In the genomic region with DNA sequence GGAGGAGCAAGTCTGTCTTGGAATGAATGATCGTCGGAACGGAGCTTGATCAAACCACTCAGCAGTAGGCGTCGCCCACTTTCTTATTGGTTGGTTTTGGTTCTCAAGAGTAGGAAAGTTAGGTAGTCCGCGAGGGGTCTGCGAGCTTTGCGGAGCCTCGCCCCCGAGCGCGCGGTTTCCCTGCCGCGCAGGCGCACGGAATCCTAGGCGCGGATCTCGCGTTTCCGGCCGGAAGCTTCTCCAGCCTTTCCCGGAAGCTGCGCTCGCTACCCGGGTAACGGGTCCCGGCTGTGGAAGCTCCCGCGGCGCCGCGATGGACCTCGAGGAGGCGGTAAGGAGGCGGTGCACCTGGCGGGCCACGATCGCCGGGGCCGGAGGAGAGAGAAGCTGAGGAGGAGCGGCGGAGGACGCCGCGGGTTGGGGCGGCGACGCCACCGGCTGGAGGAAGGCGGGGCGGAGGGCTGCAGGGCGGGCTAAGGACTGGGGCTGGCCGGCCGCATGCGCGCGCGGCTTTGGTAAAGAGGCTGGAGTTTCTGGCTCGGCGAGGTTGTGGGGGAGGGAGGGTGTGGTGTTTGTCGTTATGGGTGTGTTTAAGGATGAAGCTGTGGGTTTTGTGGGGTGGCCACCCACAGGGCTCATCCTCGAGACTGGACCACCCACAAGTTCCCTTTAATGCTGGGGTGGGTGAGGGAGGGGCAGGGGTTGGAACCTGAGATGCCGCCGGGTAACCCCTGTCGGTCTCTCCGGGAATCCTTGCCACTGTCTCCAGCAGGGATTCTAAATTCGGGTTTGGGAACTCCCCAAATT, we compare ENCODE assay signal across 1 cellular context.
TF ChIP-seq lines count a peak whose summit lies in the region.

TAF1B (plus strand) TSS at position 246 of the 807 bp plus-strand sequence; CDS start at position 314, 68 bp downstream.

TF ChIP-seq in HepG2, 621 proteins besides CTCF, POLR2A, EP300 and RAD21 (continued from another document and continues in another):
- TF ChIP-seq, protein P1, sequence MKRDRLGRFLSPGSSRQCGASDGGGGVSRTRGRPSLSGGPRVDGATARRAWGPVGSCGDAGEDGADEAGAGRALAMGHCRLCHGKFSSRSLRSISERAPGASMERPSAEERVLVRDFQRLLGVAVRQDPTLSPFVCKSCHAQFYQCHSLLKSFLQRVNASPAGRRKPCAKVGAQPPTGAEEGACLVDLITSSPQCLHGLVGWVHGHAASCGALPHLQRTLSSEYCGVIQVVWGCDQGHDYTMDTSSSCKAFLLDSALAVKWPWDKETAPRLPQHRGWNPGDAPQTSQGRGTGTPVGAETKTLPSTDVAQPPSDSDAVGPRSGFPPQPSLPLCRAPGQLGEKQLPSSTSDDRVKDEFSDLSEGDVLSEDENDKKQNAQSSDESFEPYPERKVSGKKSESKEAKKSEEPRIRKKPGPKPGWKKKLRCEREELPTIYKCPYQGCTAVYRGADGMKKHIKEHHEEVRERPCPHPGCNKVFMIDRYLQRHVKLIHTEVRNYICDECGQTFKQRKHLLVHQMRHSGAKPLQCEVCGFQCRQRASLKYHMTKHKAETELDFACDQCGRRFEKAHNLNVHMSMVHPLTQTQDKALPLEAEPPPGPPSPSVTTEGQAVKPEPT (CRISPR knock-in tag; IDR thresholded peaks at IDR 0.05; ENCODE audit: low read depth) = peak; percentile 42; the same call in 1 of the 2 replicates
- TF ChIP-seq, protein P2, sequence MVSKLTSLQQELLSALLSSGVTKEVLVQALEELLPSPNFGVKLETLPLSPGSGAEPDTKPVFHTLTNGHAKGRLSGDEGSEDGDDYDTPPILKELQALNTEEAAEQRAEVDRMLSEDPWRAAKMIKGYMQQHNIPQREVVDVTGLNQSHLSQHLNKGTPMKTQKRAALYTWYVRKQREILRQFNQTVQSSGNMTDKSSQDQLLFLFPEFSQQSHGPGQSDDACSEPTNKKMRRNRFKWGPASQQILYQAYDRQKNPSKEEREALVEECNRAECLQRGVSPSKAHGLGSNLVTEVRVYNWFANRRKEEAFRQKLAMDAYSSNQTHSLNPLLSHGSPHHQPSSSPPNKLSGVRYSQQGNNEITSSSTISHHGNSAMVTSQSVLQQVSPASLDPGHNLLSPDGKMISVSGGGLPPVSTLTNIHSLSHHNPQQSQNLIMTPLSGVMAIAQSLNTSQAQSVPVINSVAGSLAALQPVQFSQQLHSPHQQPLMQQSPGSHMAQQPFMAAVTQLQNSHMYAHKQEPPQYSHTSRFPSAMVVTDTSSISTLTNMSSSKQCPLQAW (CRISPR knock-in tag; IDR thresholded peaks at IDR 0.05) = peak; percentile 91
- TF ChIP-seq ZNF569 (CRISPR knock-in tag; IDR thresholded peaks at IDR 0.05; ENCODE audit: borderline replicate concordance) (no peak), CHCHD3 (CRISPR knock-in tag; IDR thresholded peaks at IDR 0.05) (peak; percentile 59; the same call in 1 of the 2 replicates), HOXA7 (CRISPR knock-in tag; IDR thresholded peaks at IDR 0.05) (no peak), ZNF296 (CRISPR knock-in tag; conservative IDR thresholded peaks at IDR 0.05) (peak; percentile 82), TBX2 (CRISPR knock-in tag; IDR thresholded peaks at IDR 0.05; ENCODE audit: borderline replicate concordance) (peak; percentile 94; the same call in 1 of the 2 replicates), ZBTB21 (CRISPR knock-in tag; IDR thresholded peaks at IDR 0.05) (no peak), IKZF5 (CRISPR knock-in tag; IDR thresholded peaks at IDR 0.05) (peak; percentile 80), MAFK (conservative IDR thresholded peaks at IDR 0.05 in 1 of 2, IDR thresholded peaks at IDR 0.05 in 1 of 2; ENCODE audit: low read length in 2 of 2) (no peak), ZNF30 (CRISPR knock-in tag; IDR thresholded peaks at IDR 0.05) (no peak), ZSCAN20 (CRISPR knock-in tag; IDR thresholded peaks at IDR 0.05; ENCODE audit: borderline replicate concordance) (peak; percentile 73), ZNF274 (CRISPR knock-in tag; IDR thresholded peaks at IDR 0.05) (peak; percentile 96), ZMAT5 (CRISPR knock-in tag; IDR thresholded peaks at IDR 0.05; ENCODE audit: borderline replicate concordance, low read depth) (no peak), MATR3 (CRISPR knock-in tag; IDR thresholded peaks at IDR 0.05) (no peak), MTA3 (CRISPR knock-in tag; IDR thresholded peaks at IDR 0.05) (0 out of 2 replicates have a peak, but pooled peaks have one; percentile 59), ZNF564 (CRISPR knock-in tag; IDR thresholded peaks at IDR 0.05) (peak; percentile 82; the same call in 1 of the 2 replicates), ARNTL (CRISPR knock-in tag; IDR thresholded peaks at IDR 0.05) (peak; percentile 29; the same call in 1 of the 2 replicates), GFI1 (CRISPR knock-in tag; IDR thresholded peaks at IDR 0.05; ENCODE audit: borderline replicate concordance) (peak; percentile 82), SRSF4 (IDR thresholded peaks at IDR 0.05; ENCODE audit: low read depth, low read length, poor library complexity, severe bottlenecking) (no peak), BRF2 (CRISPR knock-in tag; IDR thresholded peaks at IDR 0.05) (peak; percentile 95), ELF4 (CRISPR knock-in tag; IDR thresholded peaks at IDR 0.05; ENCODE audit: borderline replicate concordance) (peak; percentile 97; the same call in 1 of the 2 replicates), ZNF530 (CRISPR knock-in tag; IDR thresholded peaks at IDR 0.05; ENCODE audit: low read depth) (0 out of 2 replicates have a peak, but pooled peaks have one; percentile 88), HNF1A (IDR thresholded peaks at IDR 0.05; ENCODE audit: low read depth) (no peak), HNF1A (CRISPR knock-in tag; IDR thresholded peaks at IDR 0.05; ENCODE audit: borderline replicate concordance) (no peak), ZBTB37 (CRISPR knock-in tag; IDR thresholded peaks at IDR 0.05) (no peak), FOSL1 (CRISPR knock-in tag; IDR thresholded peaks at IDR 0.05; ENCODE audit: borderline replicate concordance) (peak; percentile 38; the same call in 1 of the 2 replicates), HNF4A (CRISPR knock-in tag; IDR thresholded peaks at IDR 0.05) (peak; percentile 38; the same call in 1 of the 2 replicates), NFKB2 (CRISPR knock-in tag; IDR thresholded peaks at IDR 0.05; ENCODE audit: borderline replicate concordance) (peak; percentile 97; the same call in 1 of the 2 replicates), EHMT2 (IDR thresholded peaks at IDR 0.05; ENCODE audit: borderline replicate concordance, low read depth, low read length) (no peak), ARID2 (CRISPR knock-in tag; IDR thresholded peaks at IDR 0.05; ENCODE audit: borderline replicate concordance) (peak; percentile 93), NFKBIZ (CRISPR knock-in tag; IDR thresholded peaks at IDR 0.05) (0 out of 2 replicates have a peak, but pooled peaks have one; percentile 34), ZNF775 (CRISPR knock-in tag; IDR thresholded peaks at IDR 0.05; ENCODE audit: borderline replicate concordance) (no peak), CREB1 (IDR thresholded peaks at IDR 0.05) (no peak), CREB1 (CRISPR knock-in tag; IDR thresholded peaks at IDR 0.05) (no peak), PRDM10 (CRISPR knock-in tag; IDR thresholded peaks at IDR 0.05; ENCODE audit: low read depth) (peak; percentile 76; the same call in 1 of the 2 replicates), SPEN (CRISPR knock-in tag; IDR thresholded peaks at IDR 0.05; ENCODE audit: low read depth) (peak; percentile 91), FOXC1 (CRISPR knock-in tag; IDR thresholded peaks at IDR 0.05; ENCODE audit: borderline replicate concordance) (no peak; the same call in 1 of the 2 replicates)
- TF ChIP-seq, protein P3, sequence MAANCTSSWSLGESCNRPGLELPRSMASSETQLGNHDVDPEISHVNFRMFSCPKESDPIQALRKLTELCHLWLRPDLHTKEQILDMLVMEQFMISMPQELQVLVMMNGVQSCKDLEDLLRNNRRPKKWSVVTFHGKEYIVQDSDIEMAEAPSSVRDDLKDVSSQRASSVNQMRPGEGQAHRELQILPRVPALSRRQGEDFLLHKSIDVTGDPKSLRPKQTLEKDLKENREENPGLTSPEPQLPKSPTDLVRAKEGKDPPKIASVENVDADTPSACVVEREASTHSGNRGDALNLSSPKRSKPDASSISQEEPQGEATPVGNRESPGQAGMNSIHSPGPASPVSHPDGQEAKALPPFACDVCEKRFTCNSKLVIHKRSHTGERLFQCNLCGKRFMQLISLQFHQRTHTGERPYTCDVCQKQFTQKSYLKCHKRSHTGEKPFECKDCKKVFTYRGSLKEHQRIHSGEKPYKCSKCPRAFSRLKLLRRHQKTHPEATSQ (CRISPR knock-in tag; IDR thresholded peaks at IDR 0.05; ENCODE audit: borderline replicate concordance) = peak; percentile 94
